ENCODE assay signal across 8 cellular contexts in genomic region chr4:184649971-184650855, GRCh38. TPM values are rescaled to one million over a fixed set of nuclear protein-coding genes. Genes with fewer than 3 reads are reported as not detected.
A peak's percentile ranks its signal among the peaks of the same experiment; 100 is the strongest.
DNase-seq lines count a peak whose midpoint lies in the region; ATAC-seq and TF ChIP-seq lines count a peak whose summit lies in the region.

No MANE protein-coding gene starts in this region.

- no peaks in the 10 kb centered on the region for H3K4me1 ChIP-seq in endodermal cell (ENCODE audit: control insufficient read depth, insufficient read depth, low read length)
- peaks cover 26 to 31% of the 10 kb centered on the region in 2 donors for H3K4me1 ChIP-seq in naive thymus-derived CD4-positive, alpha-beta T cell (ENCODE audit: control insufficient read depth in 2 of 2, insufficient read depth in 2 of 2, low read length in 2 of 2)

- H3K9me3 ChIP-seq in endodermal cell (ENCODE audit: control insufficient read depth, low read length), result no peaks in the 10 kb centered on the region
- H3K9me3 ChIP-seq in naive thymus-derived CD4-positive, alpha-beta T cell (ENCODE audit: control insufficient read depth in 2 of 3, low read length in 3 of 3), result no peaks in the 10 kb centered on the region

- H3K27me3 ChIP-seq in endodermal cell (ENCODE audit: control insufficient read depth, insufficient read depth, low read length, poor library complexity, severe bottlenecking), result no peaks in the 10 kb centered on the region
- no peaks in the 10 kb centered on the region for H3K27me3 ChIP-seq in naive thymus-derived CD4-positive, alpha-beta T cell (ENCODE audit: control insufficient read depth in 2 of 2, insufficient read depth in 2 of 2, low read length in 2 of 2)

- CTCF ChIA-PET in naive thymus-derived CD4-positive, alpha-beta T cell (lab: Charles Lee), result interaction anchor here (1.1 kb wide), 1 partner anchor 384 kb away, joined by 3 read pairs; no protein-coding TSS in a partner anchor

- intact Hi-C loops in naive thymus-derived CD4-positive, alpha-beta T cell (cut with micrococcal nuclease), result loop anchor here (1.0 to 5.0 kb wide), 30 partner anchors 14 to 1541 kb away; partner anchors contain the start of genes CDKN2AIP (in 2 of the 2), CENPU (in 2 of the 2), CFAP97 (in 2 of the 2) and IRF2 (in 2 of the 2)

- TF ChIP-seq CTCF in endodermal cell (conservative IDR thresholded peaks at IDR 0.05), result no peak

- DNase-seq in CD1c-positive myeloid dendritic cell (ENCODE audit: extremely low spot score) (peak; percentile 32), endodermal cell (peak; percentile 73), NCI-H1930 (lab: John Stamatoyannopoulos, UW) (no peak), HuH-7.5 (ENCODE audit: low spot score) (no peak)
- DNase-seq in naive thymus-derived CD4-positive, alpha-beta T cell, result peak in 1 of 9 donors; percentile 11

- no peaks in the 10 kb centered on the region for H3K27me3 Mint-ChIP-seq in endodermal cell (ENCODE audit: insufficient read depth)
- no peaks in the 10 kb centered on the region for H3K27me3 Mint-ChIP-seq in naive thymus-derived CD4-positive, alpha-beta T cell

- H3K4me3 ChIP-seq in endodermal cell (ENCODE audit: low read length), result peak overlapping the region; percentile 93
- H3K4me3 ChIP-seq in naive thymus-derived CD4-positive, alpha-beta T cell (ENCODE audit: low read length), result peak overlapping the region; percentile 92

- no peaks in the 10 kb centered on the region for H3K9me3 Mint-ChIP-seq in endodermal cell
- peaks cover 0 to 3% (median 0%) of the 10 kb centered on the region in 11 donors for H3K9me3 Mint-ChIP-seq in naive thymus-derived CD4-positive, alpha-beta T cell

- POLR2A ChIA-PET in naive thymus-derived CD4-positive, alpha-beta T cell (lab: Charles Lee), result interaction anchor here (0.9 to 2.6 kb wide), 15 partner anchors 10 to 1204 kb away, joined by 3 to 16 read pairs (median 4); partner anchors contain the start of genes CENPU and IRF2

- peak overlapping the region; percentile 82 for H3K9ac ChIP-seq in endodermal cell (ENCODE audit: extremely low read depth, low read length, poor library complexity, severe bottlenecking)

- H3K27ac ChIP-seq in endodermal cell (ENCODE audit: low read depth, low read length), result peak overlapping the region; percentile 93
- H3K27ac ChIP-seq in naive thymus-derived CD4-positive, alpha-beta T cell (ENCODE audit: low read depth, low read length), result peak overlapping the region; percentile 76

- ATAC-seq in GM18868 (IDR thresholded peaks at IDR 0.05; ENCODE audit: unreplicated experiment) (peak; percentile 4), HG03175 (IDR thresholded peaks at IDR 0.05; ENCODE audit: unreplicated experiment) (peak; percentile 19), SK-N-SH treated with all-trans-retinoic acid at 6 μM for 48 hours (peak; percentile 43)
- ATAC-seq in naive thymus-derived CD4-positive, alpha-beta T cell, result peak; percentile 0

- H3K4me3 Mint-ChIP-seq in endodermal cell, result peak overlapping the region; percentile 89
- peak overlapping the region; percentile 92 to 99 (median 96) for H3K4me3 Mint-ChIP-seq in naive thymus-derived CD4-positive, alpha-beta T cell

- peaks cover 14% of the 10 kb centered on the region for H3K36me3 ChIP-seq in endodermal cell (ENCODE audit: control insufficient read depth, insufficient read depth, low read length)
- peaks cover 0 to 14% (median 0%) of the 10 kb centered on the region in 3 experiments for H3K36me3 ChIP-seq in naive thymus-derived CD4-positive, alpha-beta T cell (ENCODE audit: control insufficient read depth in 2 of 3, insufficient read depth in 3 of 3, low read length in 3 of 3)

- peaks cover 5% of the 10 kb centered on the region for H3K36me3 Mint-ChIP-seq in endodermal cell (ENCODE audit: low read depth)
- H3K36me3 Mint-ChIP-seq in naive thymus-derived CD4-positive, alpha-beta T cell, result peaks cover 0 to 35% (median 6%) of the 10 kb centered on the region in 5 donors

- H3K4me1 Mint-ChIP-seq in endodermal cell, result peaks cover 30% of the 10 kb centered on the region
- H3K4me1 Mint-ChIP-seq in naive thymus-derived CD4-positive, alpha-beta T cell, result peaks cover 41 to 60% (median 47%) of the 10 kb centered on the region in 7 donors

- 54 to 57% methylated on average over 14 to 21 of the region's 21 CpGs for WGBS in endodermal cell (ENCODE audit: insufficient coverage in 1 of 2, insufficient read length in 1 of 2), 2 experiments

- H3K27ac Mint-ChIP-seq in endodermal cell, result peak overlapping the region; percentile 97
- H3K27ac Mint-ChIP-seq in naive thymus-derived CD4-positive, alpha-beta T cell, result peak overlapping the region; percentile 71 to 93 (median 85)

TF ChIP-seq in SK-N-SH treated with all-trans-retinoic acid at 6 μM for 48 hours, 23 proteins besides CTCF, POLR2A, EP300 and RAD21 (continues in another document):
- no peak for TF ChIP-seq ZC3H10 (CRISPR knock-in tag; IDR thresholded peaks at IDR 0.05)
- TF ChIP-seq ESRRG (CRISPR knock-in tag; IDR thresholded peaks at IDR 0.05), result no peak
- TF ChIP-seq TSHZ2 (CRISPR knock-in tag; IDR thresholded peaks at IDR 0.05), result no peak
- TF ChIP-seq TOX (CRISPR knock-in tag; IDR thresholded peaks at IDR 0.05; ENCODE audit: borderline replicate concordance), result no peak
- TF ChIP-seq ZNF565 (CRISPR knock-in tag; conservative IDR thresholded peaks at IDR 0.05; ENCODE audit: low read depth), result no peak
- no peak for TF ChIP-seq SNAI2 (CRISPR knock-in tag; IDR thresholded peaks at IDR 0.05)
- TF ChIP-seq ISL1 (CRISPR knock-in tag; IDR thresholded peaks at IDR 0.05), result no peak
- no peak for TF ChIP-seq ZNF8 (CRISPR knock-in tag; IDR thresholded peaks at IDR 0.05)
- TF ChIP-seq PATZ1 (CRISPR knock-in tag; IDR thresholded peaks at IDR 0.05; ENCODE audit: borderline replicate concordance), result no peak
- TF ChIP-seq POU6F1 (CRISPR knock-in tag; IDR thresholded peaks at IDR 0.05; ENCODE audit: borderline replicate concordance, low read depth), result no peak
- no peak for TF ChIP-seq RARB (CRISPR knock-in tag; IDR thresholded peaks at IDR 0.05)
- no peak for TF ChIP-seq PPARA (CRISPR knock-in tag; IDR thresholded peaks at IDR 0.05; ENCODE audit: borderline replicate concordance)
- no peak for TF ChIP-seq ZFP30 (CRISPR knock-in tag; IDR thresholded peaks at IDR 0.05)

RNA-seq across cellular contexts. Expression of gene PRIMPOL, which starts 0.7 kb away (rescaled TPM):
- 10 to 100 TPM; 10.1 to 12.0 TPM for total RNA-seq in endodermal cell
- 21.1 TPM for polyA plus RNA-seq in endodermal cell (2013, experiment 1 of 2)
- 15.9 TPM for polyA plus RNA-seq in endodermal cell (2013, experiment 2 of 2)
- total RNA-seq in naive thymus-derived CD4-positive, alpha-beta T cell, result 10 to 100 TPM; 12.1 to 19.3 (median 16.7) TPM
- polyA plus RNA-seq in naive thymus-derived CD4-positive, alpha-beta T cell, result 10 to 100 TPM; 12.3 to 16.5 TPM

RNA-seq across cellular contexts. Expression of gene CASP3, which starts 1.0 kb away (rescaled TPM):
- total RNA-seq in endodermal cell, result 10 to 100 TPM; 49.8 to 62.9 TPM
- polyA plus RNA-seq in endodermal cell (2013, experiment 1 of 2), result 41.9 TPM
- 40.7 TPM for polyA plus RNA-seq in endodermal cell (2013, experiment 2 of 2)
- total RNA-seq in naive thymus-derived CD4-positive, alpha-beta T cell, result 10 to 100 TPM; 12.4 to 73.4 (median 17.2) TPM
- polyA plus RNA-seq in naive thymus-derived CD4-positive, alpha-beta T cell, result 1 to 10 TPM; 2.9 to 4.3 TPM

Comparison
In these comparisons a context has a peak if more than half of its experiments do, and no peak if none do; other contexts are left out.
1. DNase-seq: peak in CD1c-positive myeloid dendritic cell (single experiment) and endodermal cell (single experiment); none in NCI-H1930 (0 of 2) and HuH-7.5 (single experiment).
2. Peak in every context shown above with its lines, with median percentiles within 50 percentile points of each other: ATAC-seq.